Comparison of ENCODE assay signal across 36 cellular contexts in the genomic region with DNA sequence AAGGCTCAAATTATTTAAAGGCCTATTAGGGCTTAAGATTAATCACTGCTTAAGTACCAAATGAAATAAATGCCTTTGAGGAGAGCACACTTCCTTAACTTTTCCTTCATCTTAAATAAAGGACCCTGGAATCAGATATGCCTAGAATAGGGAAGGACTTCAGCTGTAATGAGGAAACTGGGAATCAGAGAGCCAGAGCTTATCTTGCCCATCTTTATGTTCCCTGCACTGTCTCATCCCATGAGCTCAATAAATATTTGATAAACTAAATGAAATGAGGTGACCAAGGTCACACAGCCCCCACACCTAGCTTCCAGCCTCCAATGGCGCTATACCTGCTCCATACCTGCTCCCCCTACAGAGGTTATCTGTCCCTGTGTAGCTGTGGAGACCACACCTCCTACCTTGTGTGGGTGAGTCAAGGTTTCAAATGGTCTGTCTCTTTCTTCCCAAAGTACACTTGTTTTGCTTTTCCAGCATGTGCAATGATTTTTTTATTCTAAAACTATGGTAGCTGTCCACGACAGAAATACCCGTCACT.
"Had no signal": no experiment of that assay in that cellular context is flagged by ENCODE, and none has a peak within 500 bp of the region (broad histone marks: within the 10 kb centered on the region; RNA-seq: fewer than 3 reads in every experiment).

No MANE protein-coding gene starts in this region.

- H3K4me2 ChIP-seq: KMS-11, SK-N-SH had no signal

- H3K4me1 Mint-ChIP-seq: activated CD4-positive, alpha-beta T cell treated with anti-CD3 and anti-CD28 coated beads for 36 hours; activated CD4-positive, alpha-beta T cell treated with anti-CD3 and anti-CD28 coated beads, Interleukin-2, amount 10 ng/mL, durations not matched to agents 7 days and 5 days; activated naive CD4-positive, alpha-beta T cell treated with anti-CD3 and anti-CD28 coated beads, Interleukin-2, amount 50 U/mL, for 24 hours; activated naive CD8-positive, alpha-beta T cell treated with anti-CD3 and anti-CD28 coated beads, Interleukin-2, amount 10 ng/mL, durations not matched to agents 7 days and 5 days had no signal

- H3K36me3 Mint-ChIP-seq: activated naive CD8-positive, alpha-beta T cell treated with anti-CD3 and anti-CD28 coated beads, Interleukin-2, amount 10 ng/mL, durations not matched to agents 7 days and 5 days had no signal

- H3K36me3 ChIP-seq: adrenal gland, Peyer's patch, SJSA1 had no signal

- FAIRE-seq: bronchial epithelial cell, TTC549 had no signal

- H3K4me3 Mint-ChIP-seq: activated CD4-positive, alpha-beta T cell treated with anti-CD3 and anti-CD28 coated beads for 36 hours; activated CD4-positive, alpha-beta T cell treated with anti-CD3 and anti-CD28 coated beads, Interleukin-2, amount 10 ng/mL, durations not matched to agents 7 days and 5 days; activated CD8-positive, alpha-beta T cell treated with anti-CD3 and anti-CD28 coated beads, Interleukin-2, amount 10 ng/mL, durations not matched to agents 7 days and 5 days; activated naive CD4-positive, alpha-beta T cell treated with anti-CD3 and anti-CD28 coated beads, Interleukin-2, amount 50 U/mL, for 24 hours; activated naive CD8-positive, alpha-beta T cell treated with anti-CD3 and anti-CD28 coated beads, Interleukin-2, amount 10 ng/mL, durations not matched to agents 7 days and 5 days; activated T-cell treated with anti-CD3 and anti-CD28 coated beads, Interleukin-2, amount 50 U/mL, for 24 hours; brain; T-helper 1 cell treated with Interleukin-12 subunit alpha and Interleukin-12 subunit beta and Interleukin-4 antibody, amounts not matched to agents 30 μg/mL and 1 μg/mL, for 36 hours; T-helper 2 cell treated with Interferon-gamma antibody and Interleukin-4, amounts not matched to agents 5 μg/mL and 100 μg/mL, for 36 hours; WTC11 had no signal

- DNase-seq: activated CD4-positive, alpha-beta T cell treated with anti-CD3 and anti-CD28 coated beads for 36 hours; activated CD4-positive, alpha-beta T cell treated with anti-CD3 and anti-CD28 coated beads, Interleukin-2, amount 10 ng/mL, durations not matched to agents 7 days and 5 days; activated CD4-positive, alpha-beta T cell treated with anti-CD3 and anti-CD28 coated beads, Interleukin-2, amount 50 U/mL, for 48 hours; activated CD8-positive, alpha-beta T cell treated with anti-CD3 and anti-CD28 coated beads, Interleukin-2, amount 10 ng/mL, durations not matched to agents 7 days and 5 days; activated gamma-delta T cell; activated naive CD4-positive, alpha-beta T cell treated with Interleukin-2 at 50 U/mL for 16 hours; activated naive CD8-positive, alpha-beta T cell treated with anti-CD3 and anti-CD28 coated beads, Interleukin-2, amount 10 ng/mL, durations not matched to agents 7 days and 5 days; activated T-cell treated with anti-CD3 and anti-CD28 coated beads, Interleukin-2, amount 50 U/mL, for 24 hours; adrenal gland; caudate nucleus; cerebellar nuclear complex; NCI-H1105; NCI-H1436; NCI-H1694; NCI-H1930; NCI-H2107; NCI-H226; NCI-H446 treated with DMSO at 0.1 percent for 48 hours; NCI-H69; NK-92 treated with Interleukin-12 subunit alpha and Interleukin-12 subunit beta, amount 100 ng/mL, for 24 hours; PC-3; RPMI8226; SHP77 treated with DMSO at 0.1 percent for 48 hours; SK-N-SH had no signal

- H3K4me3 ChIP-seq: adrenal gland, Peyer's patch, SJSA1 had no signal

- H3K27ac Mint-ChIP-seq: activated CD4-positive, alpha-beta T cell treated with anti-CD3 and anti-CD28 coated beads for 36 hours; activated CD4-positive, alpha-beta T cell treated with anti-CD3 and anti-CD28 coated beads, Interleukin-2, amount 10 ng/mL, durations not matched to agents 7 days and 5 days; activated CD8-positive, alpha-beta T cell treated with anti-CD3 and anti-CD28 coated beads, Interleukin-2, amount 10 ng/mL, durations not matched to agents 7 days and 5 days; activated naive CD4-positive, alpha-beta T cell treated with anti-CD3 and anti-CD28 coated beads, Interleukin-2, amount 50 U/mL, for 24 hours; activated naive CD8-positive, alpha-beta T cell treated with anti-CD3 and anti-CD28 coated beads, Interleukin-2, amount 10 ng/mL, durations not matched to agents 7 days and 5 days; activated T-cell treated with anti-CD3 and anti-CD28 coated beads, Interleukin-2, amount 50 U/mL, for 24 hours; activated T-helper 2 cell treated with anti-CD3 and anti-CD28 coated beads, Interferon-gamma antibody, Interleukin-2, Interleukin-4, amounts not matched to agents 10 μg/mL and 5 μg/mL and 100 μg/mL, durations not matched to agents 14 hours and 24 hours and 36 hours; T-helper 1 cell treated with Interleukin-12 subunit alpha and Interleukin-12 subunit beta and Interleukin-4 antibody, amounts not matched to agents 30 μg/mL and 1 μg/mL, for 36 hours; T-helper 2 cell treated with Interferon-gamma antibody and Interleukin-4, amounts not matched to agents 5 μg/mL and 100 μg/mL, for 36 hours; WTC11 had no signal

- ATAC-seq: activated CD4-positive, alpha-beta T cell treated with anti-CD3 and anti-CD28 coated beads for 36 hours; activated CD4-positive, CD25-positive, alpha-beta regulatory T cell treated with anti-CD3 and anti-CD28 coated beads, Interleukin-2, amount 50 U/mL, for 24 hours; activated CD8-positive, alpha-beta T cell treated with anti-CD3 and anti-CD28 coated beads, Interleukin-2, amount 10 ng/mL, durations not matched to agents 7 days and 5 days; PC-3; WTC11 had no signal

- H3K9me2 ChIP-seq: SK-N-SH had no signal

- H3K9me3 Mint-ChIP-seq: activated T-helper 2 cell treated with anti-CD3 and anti-CD28 coated beads, Interferon-gamma antibody, Interleukin-2, Interleukin-4, amounts not matched to agents 10 μg/mL and 5 μg/mL and 100 μg/mL, durations not matched to agents 14 hours and 24 hours and 36 hours; T-helper 1 cell treated with Interleukin-12 subunit alpha and Interleukin-12 subunit beta and Interleukin-4 antibody, amounts not matched to agents 30 μg/mL and 1 μg/mL, for 36 hours; T-helper 2 cell treated with Interferon-gamma antibody and Interleukin-4, amounts not matched to agents 5 μg/mL and 100 μg/mL, for 36 hours had no signal

- H3K9ac ChIP-seq: KMS-11, SK-N-SH had no signal

- H3K27me3 ChIP-seq: adrenal gland, Peyer's patch, SJSA1 had no signal

- H3K4me1 ChIP-seq: adrenal gland, SJSA1 had no signal

- H3K9me3 ChIP-seq: adrenal gland, Peyer's patch, SJSA1 had no signal

- H3K27ac ChIP-seq: adrenal gland, KMS-11, SJSA1 had no signal

- H3K27me3 Mint-ChIP-seq: brain had no signal
